Comparison of ENCODE assay signal across 12 cellular contexts in genomic region chr22:36234919-36235318, GRCh38. TPM values are rescaled to one million over a fixed set of nuclear protein-coding genes. Genes with fewer than 3 reads are reported as not detected.
A peak's percentile ranks its signal among the peaks of the same experiment; 100 is the strongest.
DNase-seq lines count a peak whose midpoint lies in the region; ATAC-seq and TF ChIP-seq lines count a peak whose summit lies in the region.
"Had no signal": no experiment of that assay in that cellular context is flagged by ENCODE, and none has a peak within 500 bp of the region (broad histone marks: within the 10 kb centered on the region; RNA-seq: fewer than 3 reads in every experiment).

No MANE protein-coding gene starts in this region.

- H3K4me3 Mint-ChIP-seq in activated naive CD4-positive, alpha-beta T cell treated with anti-CD3 and anti-CD28 coated beads for 36 hours = no peak overlapping the region
- H3K4me3 Mint-ChIP-seq in stimulated activated naive CD8-positive, alpha-beta T cell treated with anti-CD3 and anti-CD28 coated beads, Interleukin-15, amount 100 ng/mL, for 72 hours = peak overlapping the region; percentile 28 to 38

- CTCF ChIA-PET in activated naive CD4-positive, alpha-beta T cell treated with anti-CD3 and anti-CD28 coated beads for 36 hours (lab: Charles Lee) = interaction anchor here (0.6 kb wide), 1 partner anchor 28 kb away, joined by 4 read pairs; no protein-coding TSS in a partner anchor

- no peak overlapping the region for H3K4me3 ChIP-seq in fibroblast of the aortic adventitia (ENCODE audit: low read depth, low read length)
- H3K4me3 ChIP-seq: pancreas had no signal

- ATAC-seq in activated naive CD4-positive, alpha-beta T cell treated with anti-CD3 and anti-CD28 coated beads, Interleukin-2, amount 50 U/mL, for 72 hours = no peak
- no peak for ATAC-seq in stimulated activated naive CD8-positive, alpha-beta T cell treated with anti-CD3 and anti-CD28 coated beads, Interleukin-15, amount 100 ng/mL, for 72 hours
- ATAC-seq in HG02884 (IDR thresholded peaks at IDR 0.05; ENCODE audit: unreplicated experiment) = no peak
- ATAC-seq: pancreas had no signal

- H3K27ac Mint-ChIP-seq in activated naive CD4-positive, alpha-beta T cell treated with anti-CD3 and anti-CD28 coated beads for 36 hours = peak overlapping the region; percentile 44
- H3K27ac Mint-ChIP-seq in activated naive CD4-positive, alpha-beta T cell treated with anti-CD3 and anti-CD28 coated beads, Interleukin-2, amount 50 U/mL, for 72 hours = peak overlapping the region in 1 of 2 donors; percentile 55
- peak overlapping the region in 1 of 2 donors; percentile 6 for H3K27ac Mint-ChIP-seq in stimulated activated naive CD8-positive, alpha-beta T cell treated with anti-CD3 and anti-CD28 coated beads, Interleukin-15, amount 100 ng/mL, for 72 hours

- H3K27me3 Mint-ChIP-seq in activated naive CD4-positive, alpha-beta T cell treated with anti-CD3 and anti-CD28 coated beads for 36 hours (ENCODE audit: low read depth) = no peaks in the 10 kb centered on the region
- no peaks in the 10 kb centered on the region for H3K27me3 Mint-ChIP-seq in stimulated activated naive CD8-positive, alpha-beta T cell treated with anti-CD3 and anti-CD28 coated beads, Interleukin-15, amount 100 ng/mL, for 72 hours

- no peaks in the 10 kb centered on the region for H3K9me3 Mint-ChIP-seq in activated naive CD4-positive, alpha-beta T cell treated with anti-CD3 and anti-CD28 coated beads for 36 hours
- peaks cover 0 to 7% of the 10 kb centered on the region in 2 donors for H3K9me3 Mint-ChIP-seq in activated naive CD4-positive, alpha-beta T cell treated with anti-CD3 and anti-CD28 coated beads, Interleukin-2, amount 50 U/mL, for 72 hours
- H3K9me3 Mint-ChIP-seq in stimulated activated naive CD8-positive, alpha-beta T cell treated with anti-CD3 and anti-CD28 coated beads, Interleukin-15, amount 100 ng/mL, for 72 hours = peaks cover 8 to 14% of the 10 kb centered on the region in 2 donors

- intact Hi-C loops in activated naive CD4-positive, alpha-beta T cell treated with anti-CD3 and anti-CD28 coated beads for 36 hours (cut with micrococcal nuclease) = loop anchor here (5.0 kb wide), 4 partner anchors 38 to 247 kb away; partner anchors contain the start of gene TXN2

- no peak for DNase-seq in activated naive CD4-positive, alpha-beta T cell treated with anti-CD3 and anti-CD28 coated beads for 36 hours
- DNase-seq in activated naive CD4-positive, alpha-beta T cell treated with anti-CD3 and anti-CD28 coated beads, Interleukin-2, amount 50 U/mL, for 72 hours (ENCODE audit: low spot score in 2 of 2) = no peak
- DNase-seq in RPMI8226 = peak; percentile 29
- peak; percentile 18 for DNase-seq in fibroblast of the aortic adventitia (ENCODE audit: low read depth)
- no peak for DNase-seq in stimulated activated naive CD8-positive, alpha-beta T cell treated with anti-CD3 and anti-CD28 coated beads, Interleukin-15, amount 100 ng/mL, for 72 hours
- no peak for DNase-seq in RKO (ENCODE audit: low spot score)
- DNase-seq in NCI-H187 treated with DMSO at 0.1 percent for 48 hours (lab: John Stamatoyannopoulos, UW) = no peak
- DNase-seq: activated CD4-positive, CD25-positive, alpha-beta regulatory T cell treated with anti-CD3 and anti-CD28 coated beads, Interleukin-2, amount 50 U/mL, for 72 hours; H7; NCI-H526; pancreas had no signal

- peaks cover 52% of the 10 kb centered on the region for H3K4me1 Mint-ChIP-seq in activated naive CD4-positive, alpha-beta T cell treated with anti-CD3 and anti-CD28 coated beads for 36 hours (ENCODE audit: low read depth)
- peaks cover 68% of the 10 kb centered on the region for H3K4me1 Mint-ChIP-seq in stimulated activated naive CD8-positive, alpha-beta T cell treated with anti-CD3 and anti-CD28 coated beads, Interleukin-15, amount 100 ng/mL, for 72 hours

- no peak for TF ChIP-seq CTCF in fibroblast of the aortic adventitia (IDR thresholded peaks at IDR 0.05; ENCODE audit: insufficient read depth, low read length)

- peaks cover 63% of the 10 kb centered on the region for H3K36me3 Mint-ChIP-seq in activated naive CD4-positive, alpha-beta T cell treated with anti-CD3 and anti-CD28 coated beads for 36 hours (ENCODE audit: low read depth)
- peaks cover 57 to 60% of the 10 kb centered on the region in 2 donors for H3K36me3 Mint-ChIP-seq in activated naive CD4-positive, alpha-beta T cell treated with anti-CD3 and anti-CD28 coated beads, Interleukin-2, amount 50 U/mL, for 72 hours

RNA-seq across cellular contexts. Expression of gene APOL2, which starts 4.4 kb away (rescaled TPM):
- 10 to 100 TPM; 53.8 to 55.0 TPM for total RNA-seq in activated naive CD4-positive, alpha-beta T cell treated with anti-CD3 and anti-CD28 coated beads for 36 hours
- total RNA-seq in activated naive CD4-positive, alpha-beta T cell treated with anti-CD3 and anti-CD28 coated beads, Interleukin-2, amount 50 U/mL, for 72 hours = 10 to 100 TPM; 51.3 to 68.6 TPM
- 45.2 and 228 TPM in 2 replicates for total RNA-seq in fibroblast of the aortic adventitia (ENCODE audit: low replicate concordance)

RNA-seq across cellular contexts. Expression of gene APOL1, which starts 18.0 kb away (rescaled TPM):
- total RNA-seq in activated naive CD4-positive, alpha-beta T cell treated with anti-CD3 and anti-CD28 coated beads for 36 hours = 10 to 100 TPM; 17.4 to 22.0 TPM
- 10 to 100 TPM; 27.2 to 40.5 TPM for total RNA-seq in activated naive CD4-positive, alpha-beta T cell treated with anti-CD3 and anti-CD28 coated beads, Interleukin-2, amount 50 U/mL, for 72 hours
- 10.3 and 29.4 TPM in 2 replicates for total RNA-seq in fibroblast of the aortic adventitia (ENCODE audit: low replicate concordance)
- total RNA-seq: H7 had no signal

RNA-seq across cellular contexts. Expression of gene APOL4, which starts 33.3 kb away (rescaled TPM):
- total RNA-seq in activated naive CD4-positive, alpha-beta T cell treated with anti-CD3 and anti-CD28 coated beads for 36 hours = under 1 TPM; 0.07 to 0.20 TPM
- total RNA-seq in activated naive CD4-positive, alpha-beta T cell treated with anti-CD3 and anti-CD28 coated beads, Interleukin-2, amount 50 U/mL, for 72 hours = under 1 TPM; 0.14 to 0.18 TPM
- total RNA-seq in fibroblast of the aortic adventitia (ENCODE audit: low replicate concordance) = 2.0 and 3.1 TPM in 2 replicates
- total RNA-seq: H7 had no signal

Comparison
In these comparisons a context has a peak if more than half of its experiments do, and no peak if none do; other contexts are left out.
1. DNase-seq: peak in RPMI8226 (single experiment) and fibroblast of the aortic adventitia (single experiment); none in activated naive CD4-positive, alpha-beta T cell treated with anti-CD3 and anti-CD28 coated beads for 36 hours (single experiment), activated naive CD4-positive, alpha-beta T cell treated with anti-CD3 and anti-CD28 coated beads, Interleukin-2, amount 50 U/mL, for 72 hours (0 of 2), stimulated activated naive CD8-positive, alpha-beta T cell treated with anti-CD3 and anti-CD28 coated beads, Interleukin-15, amount 100 ng/mL, for 72 hours (0 of 2), RKO (single experiment) and NCI-H187 treated with DMSO at 0.1 percent for 48 hours (single experiment).